In the genomic region with DNA sequence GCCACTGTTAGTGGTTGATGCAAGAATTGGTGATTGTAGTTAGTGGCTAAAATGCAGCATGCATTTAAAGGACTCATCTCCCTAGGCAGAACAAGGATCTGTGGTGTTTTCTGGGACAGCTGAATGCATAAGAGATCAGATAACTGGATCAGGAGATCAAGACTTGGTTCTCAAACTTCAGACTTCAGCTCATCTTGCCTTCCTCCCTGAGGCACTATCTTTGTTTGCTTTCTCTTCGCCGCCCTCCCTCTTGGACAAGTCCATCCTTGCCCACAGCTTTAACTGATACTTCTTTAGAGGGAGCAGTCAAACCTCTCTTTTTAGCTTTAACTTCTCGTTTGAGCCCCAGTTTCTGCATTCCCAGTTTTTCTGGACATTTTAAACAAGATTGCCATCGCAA, we compare ENCODE assay signal across 17 cellular contexts.
DNase-seq lines count a peak whose midpoint lies in the region; ATAC-seq and TF ChIP-seq lines count a peak whose summit lies in the region.
"Had no signal": no experiment of that assay in that cellular context is flagged by ENCODE, and none has a peak within 500 bp of the region (broad histone marks: within the 10 kb centered on the region; RNA-seq: fewer than 3 reads in every experiment).

No MANE protein-coding gene starts in this region.

- H3K27me3 ChIP-seq in RWPE2 (ENCODE audit: insufficient read depth, poor library complexity, severe bottlenecking) (no peaks in the 10 kb centered on the region), fibroblast of lung (ENCODE audit: control insufficient read depth, insufficient read depth, low read length) (no peaks in the 10 kb centered on the region), tibial artery (no peaks in the 10 kb centered on the region)

- peaks cover 4 to 10% of the 10 kb centered on the region in 2 donors for H3K27me3 Mint-ChIP-seq in T-cell
- H3K27me3 Mint-ChIP-seq: CD8-positive, alpha-beta memory T cell had no signal

- H2AFZ ChIP-seq in fibroblast of lung (ENCODE audit: low read length) = peak overlapping the region; percentile 34

- no peak overlapping the region for H3K9ac ChIP-seq in fibroblast of lung (ENCODE audit: insufficient read depth, low read length)

- H3K4me2 ChIP-seq in fibroblast of lung (ENCODE audit: extremely low read depth, insufficient read depth, low read length) = peak overlapping the region; percentile 87

- intact Hi-C loops in tibial artery (cut with DNase I; ENCODE audit: low total_unique reads) = loop anchor here (10.0 kb wide), 1 partner anchor 1182 kb away; no protein-coding TSS in a partner anchor

- CTCF ChIA-PET in T-cell (lab: Charles Lee) = interaction anchor here in 1 of 2 donors (0.9 kb wide), 1 partner anchor 16 kb away, joined by 3 read pairs; no protein-coding TSS in a partner anchor

- H3K36me3 ChIP-seq in KOPT-K1 (ENCODE audit: insufficient read depth, low read length) (no peaks in the 10 kb centered on the region), RWPE2 (ENCODE audit: low read depth) (no peaks in the 10 kb centered on the region), fibroblast of lung (ENCODE audit: control insufficient read depth, insufficient read depth, low read length) (no peaks in the 10 kb centered on the region), urinary bladder (ENCODE audit: insufficient read depth) (no peaks in the 10 kb centered on the region), tibial artery (no peaks in the 10 kb centered on the region)

- no peak overlapping the region for H3K4me3 Mint-ChIP-seq in T-cell
- H3K4me3 Mint-ChIP-seq: CD8-positive, alpha-beta memory T cell had no signal

- no peaks in the 10 kb centered on the region for H3K79me2 ChIP-seq in fibroblast of lung (ENCODE audit: control insufficient read depth, insufficient read depth, low read length)

- ATAC-seq in RWPE2 (ENCODE audit: low read depth) = peak; percentile 68
- no peak for ATAC-seq in HG03520 (IDR thresholded peaks at IDR 0.05; ENCODE audit: unreplicated experiment)
- no peak for ATAC-seq in T-cell (replicated peaks in 1 of 4)
- ATAC-seq: SK-N-SH treated with all-trans-retinoic acid at 6 μM for 48 hours had no signal

- H3K27ac Mint-ChIP-seq in T-cell = no peak overlapping the region
- H3K27ac Mint-ChIP-seq: CD8-positive, alpha-beta memory T cell had no signal

- H3K4me1 ChIP-seq in RWPE2 (ENCODE audit: insufficient read depth, poor library complexity, severe bottlenecking) (peaks cover 15% of the 10 kb centered on the region), fibroblast of lung (ENCODE audit: control insufficient read depth, extremely low read depth, insufficient read depth, low read length) (peaks cover 14% of the 10 kb centered on the region), urinary bladder (ENCODE audit: insufficient read depth) (peaks cover 2% of the 10 kb centered on the region), tibial artery (peaks cover 0 to 28% (median 13%) of the 10 kb centered on the region in 4 donors)

- peaks cover 4% of the 10 kb centered on the region for H3K36me3 Mint-ChIP-seq in T-cell
- H3K36me3 Mint-ChIP-seq: CD8-positive, alpha-beta memory T cell had no signal

- H4K20me1 ChIP-seq in fibroblast of lung (ENCODE audit: control insufficient read depth, extremely low read depth, insufficient read depth, low read length) = no peaks in the 10 kb centered on the region

- no peaks in the 10 kb centered on the region for H3K9me3 ChIP-seq in KOPT-K1 (ENCODE audit: insufficient read depth, low read length, poor library complexity, severe bottlenecking)
- H3K9me3 ChIP-seq in RWPE2 (ENCODE audit: severe bottlenecking) = no peaks in the 10 kb centered on the region
- H3K9me3 ChIP-seq in fibroblast of lung (ENCODE audit: control insufficient read depth, insufficient read depth, low read depth, low read length) = no peaks in the 10 kb centered on the region
- peaks cover 0 to under 1% (median 0%) of the 10 kb centered on the region in 3 donors for H3K9me3 ChIP-seq in tibial artery

- H3K27ac ChIP-seq in KOPT-K1 (ENCODE audit: low read depth, low read length, poor library complexity, severe bottlenecking) = peak overlapping the region; percentile 97
- H3K27ac ChIP-seq in RWPE2 (ENCODE audit: poor library complexity, severe bottlenecking) = no peak overlapping the region
- H3K27ac ChIP-seq in fibroblast of lung (ENCODE audit: insufficient read depth, low read length) = no peak overlapping the region
- H3K27ac ChIP-seq in urinary bladder (ENCODE audit: low read depth) = peak overlapping the region; percentile 29
- no peak overlapping the region for H3K27ac ChIP-seq in tibial artery

- POLR2A ChIA-PET in T-cell (lab: Charles Lee) = no interaction called here

- H3K4me1 Mint-ChIP-seq in T-cell = peaks cover 15 to 25% (median 19%) of the 10 kb centered on the region in 3 donors

- H3K4me3 ChIP-seq in RWPE2 (ENCODE audit: severe bottlenecking) (no peak overlapping the region), fibroblast of lung (replicated peaks in 1 of 4; ENCODE audit: control extremely low read depth in 1 of 4, insufficient read depth in 1 of 4, low read depth in 3 of 4, low read length in 4 of 4) (peak overlapping the region in 1 of 4 experiments; percentile 51), urinary bladder (ENCODE audit: low read depth, low read length) (no peak overlapping the region), tibial artery (no peak overlapping the region)

- DNase-seq in RWPE2 (ENCODE audit: low spot score) = no peak
- no peak for DNase-seq in fibroblast of lung (ENCODE audit: low read depth in 2 of 2)
- DNase-seq in tibial artery = no peak
- DNase-seq in T-cell = no peak
- no peak for DNase-seq in NCI-H82 (lab: John Stamatoyannopoulos, UW)
- DNase-seq: C1 segment of cervical spinal cord; CD8-positive, alpha-beta memory T cell; KG1; NCI-H1092; NCI-H2081; OCI-M1; RPMI8226; SIG-M5 had no signal

- H3K9me3 Mint-ChIP-seq in T-cell = no peaks in the 10 kb centered on the region

- WGBS in urinary bladder = 61% methylated on average over 4 of the region's 4 CpGs

- TF ChIP-seq CTCF in RWPE2 (IDR thresholded peaks at IDR 0.05; ENCODE audit: poor library complexity, severe bottlenecking) (no peak), fibroblast of lung (conservative IDR thresholded peaks at IDR 0.05 in 1 of 2, IDR thresholded peaks at IDR 0.05 in 1 of 2; ENCODE audit: low read depth in 1 of 2, low read length in 2 of 2) (no peak), tibial artery (IDR thresholded peaks at IDR 0.05) (no peak)

Comparison
In these comparisons a context has a peak if more than half of its experiments do, and no peak if none do; other contexts are left out.
1. H3K27ac ChIP-seq: peak in KOPT-K1 (single experiment) and urinary bladder (single experiment); none in RWPE2 (single experiment), fibroblast of lung (single experiment) and tibial artery (0 of 2).